11 cellular contexts compared by ENCODE assay signal in the genomic region with DNA sequence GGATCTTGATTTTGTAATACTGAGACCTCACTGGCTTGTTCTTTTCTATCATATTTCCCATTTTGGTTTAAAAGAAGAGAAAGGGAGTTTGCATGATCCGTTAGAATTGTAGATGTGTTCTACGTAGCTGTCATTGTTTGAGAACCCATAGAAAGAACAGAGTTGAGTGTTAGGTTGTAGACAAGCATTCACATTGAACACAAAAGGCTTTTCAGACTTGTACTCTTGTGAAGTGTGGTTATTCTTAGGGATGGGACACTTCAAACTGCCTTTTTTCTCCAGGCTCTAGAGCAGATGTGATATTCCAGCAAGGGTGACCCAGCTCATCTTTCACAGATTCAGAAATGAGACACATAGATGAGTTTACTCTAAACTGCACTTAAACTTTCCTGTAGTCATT. TPM values are rescaled to one million over a fixed set of nuclear protein-coding genes. Genes with fewer than 3 reads are reported as not detected.
DNase-seq lines count a peak whose midpoint lies in the region; TF ChIP-seq lines count a peak whose summit lies in the region.
"Had no signal": no experiment of that assay in that cellular context is flagged by ENCODE, and none has a peak within 500 bp of the region (broad histone marks: within the 10 kb centered on the region; RNA-seq: fewer than 3 reads in every experiment).

No MANE protein-coding gene starts in this region.

- H3K36me3 Mint-ChIP-seq in Caco-2 (ENCODE audit: insufficient read depth, unreplicated experiment), result peaks cover 21% of the 10 kb centered on the region

- no peak overlapping the region for H3K4me3 ChIP-seq in BLaER1 treated with 17β-estradiol and CSF1 and Interleukin-3, amounts not matched to agents 10 nM and 100 nM
- H3K4me3 ChIP-seq in SJSA1 (no peak overlapping the region), foreskin fibroblast (ENCODE audit: low read depth in 1 of 2, low read length in 2 of 2) (peak overlapping the region; percentile 14 to 28), prostate gland (no peak overlapping the region), Caco-2 (ENCODE audit: low read depth, low read length) (no peak overlapping the region)
- no peak overlapping the region for H3K4me3 ChIP-seq in effector memory CD4-positive, alpha-beta T cell (ENCODE audit: insufficient read depth, low read depth, low read length, poor library complexity, severe bottlenecking)
- H3K4me3 ChIP-seq: HAP-1 had no signal

- H3K9me3 Mint-ChIP-seq in Caco-2 (ENCODE audit: unreplicated experiment), result no peaks in the 10 kb centered on the region

- BruUV-seq in Caco-2 (replicated peaks; lab: Mats Ljungman, UMichigan), result no TSS peak

- H3K4me2 ChIP-seq in BLaER1 treated with 17β-estradiol and CSF1 and Interleukin-3, amounts not matched to agents 10 nM and 100 nM, result peak overlapping the region; percentile 49 to 89 (median 68)

- TF ChIP-seq POLR2A in prostate gland (IDR thresholded peaks at IDR 0.05), result no peak

- no peaks in the 10 kb centered on the region for H3K27me3 Mint-ChIP-seq in Caco-2 (ENCODE audit: insufficient read depth, unreplicated experiment)

- H3K9me3 ChIP-seq in BLaER1 treated with 17β-estradiol and CSF1 and Interleukin-3, amounts not matched to agents 10 nM and 100 nM (replicated peaks in 1 of 11), result no peaks in the 10 kb centered on the region; a peak in 1 of 22 replicates
- H3K9me3 ChIP-seq in SJSA1 (replicated peaks) (no peaks in the 10 kb centered on the region), prostate gland (no peaks in the 10 kb centered on the region), Caco-2 (no peaks in the 10 kb centered on the region)
- H3K9me3 ChIP-seq in effector memory CD4-positive, alpha-beta T cell (ENCODE audit: control insufficient read depth, low read length), result no peaks in the 10 kb centered on the region
- H3K9me3 ChIP-seq: HAP-1 had no signal

- peak overlapping the region; percentile 10 to 83 (median 68); a peak in 19 of 22 replicates for H3K27ac ChIP-seq in BLaER1 treated with 17β-estradiol and CSF1 and Interleukin-3, amounts not matched to agents 10 nM and 100 nM
- H3K27ac ChIP-seq in SJSA1 (peak overlapping the region; percentile 67), prostate gland (peak overlapping the region; percentile 57 to 68)
- no peak overlapping the region for H3K27ac ChIP-seq in effector memory CD4-positive, alpha-beta T cell (ENCODE audit: insufficient read depth, low read length, poor library complexity, severe bottlenecking)

- peaks cover 18% of the 10 kb centered on the region for H3K4me1 Mint-ChIP-seq in Caco-2 (ENCODE audit: low read depth, unreplicated experiment)

- no peaks in the 10 kb centered on the region for H3K27me3 ChIP-seq in BLaER1 treated with 17β-estradiol and CSF1 and Interleukin-3, amounts not matched to agents 10 nM and 100 nM
- H3K27me3 ChIP-seq in SJSA1 (replicated peaks) (no peaks in the 10 kb centered on the region), prostate gland (replicated peaks; ENCODE audit: insufficient read depth) (no peaks in the 10 kb centered on the region), Caco-2 (replicated peaks; ENCODE audit: control insufficient read depth, insufficient read depth, low read length) (no peaks in the 10 kb centered on the region)
- H3K27me3 ChIP-seq in effector memory CD4-positive, alpha-beta T cell (replicated peaks; ENCODE audit: control insufficient read depth, insufficient read depth, low read length, poor library complexity, severe bottlenecking), result no peaks in the 10 kb centered on the region

- POLR2A ChIA-PET in Caco-2 (lab: Charles Lee), result no interaction called here

- H3K27ac Mint-ChIP-seq in Caco-2 (ENCODE audit: unreplicated experiment), result no peak overlapping the region

- intact Hi-C loops in prostate gland (cut with DNase I), result no loop called here
- intact Hi-C loops in Caco-2 (cut with micrococcal nuclease; ENCODE audit: unreplicated experiment), result no loop called here

- 86% methylated on average over 2 of the region's 2 CpGs for WGBS in prostate gland

- peaks cover 22 to 67% (median 39%) of the 10 kb centered on the region in 11 experiments for H3K36me3 ChIP-seq in BLaER1 treated with 17β-estradiol and CSF1 and Interleukin-3, amounts not matched to agents 10 nM and 100 nM
- H3K36me3 ChIP-seq in SJSA1 (peaks cover 23% of the 10 kb centered on the region; the same call in 1 of the 2 replicates), prostate gland (no peaks in the 10 kb centered on the region), Caco-2 (ENCODE audit: control insufficient read depth, insufficient read depth, low read length) (no peaks in the 10 kb centered on the region)
- no peaks in the 10 kb centered on the region for H3K36me3 ChIP-seq in effector memory CD4-positive, alpha-beta T cell (ENCODE audit: control insufficient read depth, insufficient read depth, low read length)
- H3K36me3 ChIP-seq: HAP-1 had no signal

- peaks cover 26 to 97% (median 39%) of the 10 kb centered on the region in 10 experiments for H3K4me1 ChIP-seq in BLaER1 treated with 17β-estradiol and CSF1 and Interleukin-3, amounts not matched to agents 10 nM and 100 nM
- H3K4me1 ChIP-seq in SJSA1 (replicated peaks) (peaks cover 52% of the 10 kb centered on the region), prostate gland (replicated peaks) (peaks cover 17% of the 10 kb centered on the region), Caco-2 (peaks cover 17% of the 10 kb centered on the region)
- peaks cover 12% of the 10 kb centered on the region for H3K4me1 ChIP-seq in effector memory CD4-positive, alpha-beta T cell (ENCODE audit: control insufficient read depth, insufficient read depth, low read length, poor library complexity, severe bottlenecking)

- no peak overlapping the region for H3K4me3 Mint-ChIP-seq in Caco-2 (ENCODE audit: unreplicated experiment)

- H3K9ac ChIP-seq in BLaER1 treated with 17β-estradiol and CSF1 and Interleukin-3, amounts not matched to agents 10 nM and 100 nM, result peak overlapping the region in 8 of 11 experiments; percentile 20 to 49 (median 35); a peak in 12 of 22 replicates

- CTCF ChIA-PET in Caco-2 (lab: Charles Lee), result no interaction called here

- TF ChIP-seq CTCF in foreskin fibroblast (IDR thresholded peaks at IDR 0.05; ENCODE audit: low read depth, low read length) (no peak), prostate gland (IDR thresholded peaks at IDR 0.05) (no peak), Caco-2 (IDR thresholded peaks at IDR 0.05; ENCODE audit: insufficient read depth in 1 of 2, low read depth in 1 of 2, low read length in 1 of 2, severe bottlenecking in 1 of 2, unreplicated experiment in 1 of 2) (no peak)

- peaks cover 13 to 100% (median 89%) of the 10 kb centered on the region in 11 experiments; a peak in 20 of 22 replicates for H4K20me1 ChIP-seq in BLaER1 treated with 17β-estradiol and CSF1 and Interleukin-3, amounts not matched to agents 10 nM and 100 nM

- DNase-seq in SJSA1 (ENCODE audit: low read depth in 1 of 2, low spot score in 2 of 2) (no peak), foreskin fibroblast (no peak), prostate gland (ENCODE audit: low spot score) (no peak), Caco-2 (no peak), NAMALWA (ENCODE audit: low spot score) (no peak)
- DNase-seq in effector CD8-positive, alpha-beta T cell (lab: John Stamatoyannopoulos, UW), result no peak
- no peak for DNase-seq in effector memory CD4-positive, alpha-beta T cell
- DNase-seq: NCI-H2171 treated with DMSO at 0.1 percent for 48 hours; stimulated activated CD4-positive, alpha-beta T cell treated with anti-CD3 and anti-CD28 coated beads, Interleukin-4, amount 100 ng/mL, for 1 hour had no signal

RNA-seq across cellular contexts. Expression of a gene that starts 19.9 kb away (rescaled TPM):
- 15.3 and 20.4 TPM in 2 replicates for total RNA-seq in SJSA1 (2014; rRNA removed; shearing (Covaris generic))
- total RNA-seq in prostate gland (100 to 1,000 TPM; 108 to 144 TPM), Caco-2 (2022) (34.3 and 34.5 TPM in 2 replicates)

Comparison
In these comparisons a context has a peak if more than half of its experiments do, and no peak if none do; other contexts are left out.
1. H3K4me3 ChIP-seq: peak in foreskin fibroblast (2 of 2); none in BLaER1 treated with 17β-estradiol and CSF1 and Interleukin-3, amounts not matched to agents 10 nM and 100 nM (0 of 10), SJSA1 (single experiment), prostate gland (0 of 2), Caco-2 (single experiment) and effector memory CD4-positive, alpha-beta T cell (single experiment).